24 cellular contexts compared by ENCODE assay signal in genomic region chr1:10857689-10858088, GRCh38.
DNase-seq lines count a peak whose midpoint lies in the region; ATAC-seq and TF ChIP-seq lines count a peak whose summit lies in the region.
"Had no signal": no experiment of that assay in that cellular context is flagged by ENCODE, and none has a peak within 500 bp of the region (broad histone marks: within the 10 kb centered on the region; RNA-seq: fewer than 3 reads in every experiment).

No MANE protein-coding gene starts in this region.

- no peaks in the 10 kb centered on the region for H3K79me2 ChIP-seq in osteoblast (ENCODE audit: insufficient read depth, low read length)

- H2AFZ ChIP-seq in osteoblast (ENCODE audit: low read length), result no peak overlapping the region

- H3K9me3 ChIP-seq in heart right ventricle (no peaks in the 10 kb centered on the region), right cardiac atrium (ENCODE audit: control insufficient read depth, low read length) (no peaks in the 10 kb centered on the region), osteoblast (ENCODE audit: low read depth, low read length) (no peaks in the 10 kb centered on the region), upper lobe of right lung (no peaks in the 10 kb centered on the region)
- H3K9me3 ChIP-seq: A549 had no signal

- H3K4me3 ChIP-seq in heart right ventricle, result no peak overlapping the region
- H3K4me3 ChIP-seq in right cardiac atrium (ENCODE audit: low read length), result no peak overlapping the region
- no peak overlapping the region for H3K4me3 ChIP-seq in osteoblast (ENCODE audit: insufficient read depth, low read length)
- no peak overlapping the region for H3K4me3 ChIP-seq in upper lobe of right lung
- H3K4me3 ChIP-seq: A549; BLaER1 treated with 17β-estradiol and CSF1 and Interleukin-3, amounts not matched to agents 10 nM and 100 nM; GM12878; HAP-1; SK-N-MC had no signal

- ATAC-seq in heart right ventricle (peak in 7 of 8 donors; percentile 18 to 83 (median 77)), right cardiac atrium (peak; percentile 43 to 76), upper lobe of right lung (no peak)
- ATAC-seq: A549, GM12878 had no signal

- H4K20me1 ChIP-seq in osteoblast (ENCODE audit: insufficient read depth, low read length), result no peaks in the 10 kb centered on the region
- H4K20me1 ChIP-seq: BLaER1 treated with 17β-estradiol and CSF1 and Interleukin-3, amounts not matched to agents 10 nM and 100 nM had no signal

- DNase-seq in heart right ventricle, result no peak
- DNase-seq in right cardiac atrium, result peak in 1 of 3 donors; percentile 45
- peak; percentile 60 for DNase-seq in osteoblast (ENCODE audit: insufficient read length, low spot score, missing footprints)
- peak; percentile 49 for DNase-seq in upper lobe of right lung
- no peak for DNase-seq in activated CD4-positive, alpha-beta T cell treated with anti-CD3 and anti-CD28 coated beads, Interleukin-2, amount 50 U/mL, for 4 hours
- DNase-seq in DMS53 (lab: John Stamatoyannopoulos, UW), result no peak
- no peak for DNase-seq in NCI-H2029 treated with DMSO at 0.1 percent for 48 hours (lab: John Stamatoyannopoulos, UW)
- DNase-seq: AML-193; CD4-positive, alpha-beta T cell; GOT3; HFFc6; KBM-7; MV-4-11; NCI-H1694; NCI-H2081; NCI-H2227 treated with DMSO at 0.1 percent for 48 hours; NCI-H526 treated with DMSO at 0.1 percent for 48 hours; SIG-M5 had no signal

- intact Hi-C loops in heart right ventricle (cut with DNase I) (no loop called here), right cardiac atrium (cut with DNase I) (no loop called here), upper lobe of right lung (cut with DNase I) (no loop called here)

- H3K27ac ChIP-seq in heart right ventricle (peak overlapping the region in 9 of 10 donors; percentile 3 to 86 (median 73)), right cardiac atrium (ENCODE audit: low read length) (peak overlapping the region; percentile 48), osteoblast (ENCODE audit: low read depth, low read length) (no peak overlapping the region), upper lobe of right lung (no peak overlapping the region)
- H3K27ac ChIP-seq: A549; BLaER1 treated with 17β-estradiol and CSF1 and Interleukin-3, amounts not matched to agents 10 nM and 100 nM; RWPE1; SK-N-MC had no signal

- H3K27me3 ChIP-seq in heart right ventricle, result peaks cover 0 to 13% (median 6%) of the 10 kb centered on the region in 7 donors
- no peaks in the 10 kb centered on the region for H3K27me3 ChIP-seq in right cardiac atrium (ENCODE audit: control insufficient read depth, insufficient read depth)
- H3K27me3 ChIP-seq in osteoblast (ENCODE audit: insufficient read depth, low read length), result peaks cover 35% of the 10 kb centered on the region
- H3K27me3 ChIP-seq in upper lobe of right lung, result no peaks in the 10 kb centered on the region

- no peak overlapping the region for H3K4me2 ChIP-seq in osteoblast (ENCODE audit: insufficient read depth, low read length)
- H3K4me2 ChIP-seq: A549; BLaER1 treated with 17β-estradiol and CSF1 and Interleukin-3, amounts not matched to agents 10 nM and 100 nM had no signal

- H3K36me3 ChIP-seq in heart right ventricle (no peaks in the 10 kb centered on the region), osteoblast (ENCODE audit: insufficient read depth, low read length) (no peaks in the 10 kb centered on the region), upper lobe of right lung (no peaks in the 10 kb centered on the region)
- H3K36me3 ChIP-seq: BLaER1 treated with 17β-estradiol and CSF1 and Interleukin-3, amounts not matched to agents 10 nM and 100 nM; HAP-1 had no signal

- TF ChIP-seq CTCF in heart right ventricle (IDR thresholded peaks at IDR 0.05) (no peak), osteoblast (IDR thresholded peaks at IDR 0.05; ENCODE audit: extremely low read depth, low read depth, low read length) (no peak), upper lobe of right lung (IDR thresholded peaks at IDR 0.05) (no peak)

- H3K4me1 ChIP-seq in heart right ventricle (peaks cover 0 to 45% (median 21%) of the 10 kb centered on the region in 9 donors), right cardiac atrium (ENCODE audit: control insufficient read depth, insufficient read depth, low read length) (no peaks in the 10 kb centered on the region), osteoblast (ENCODE audit: insufficient read depth, low read length) (no peaks in the 10 kb centered on the region), upper lobe of right lung (no peaks in the 10 kb centered on the region)
- H3K4me1 ChIP-seq: A549; BLaER1 treated with 17β-estradiol and CSF1 and Interleukin-3, amounts not matched to agents 10 nM and 100 nM; HAP-1 had no signal

- 30 to 47% methylated on average over 11 of the region's 11 CpGs for WGBS in heart right ventricle, 2 donors
- WGBS in right cardiac atrium, result 47% methylated on average over 11 of the region's 11 CpGs

Comparison
In these comparisons a context has a peak if more than half of its experiments do, and no peak if none do; other contexts are left out.
1. DNase-seq: peak in osteoblast (single experiment) and upper lobe of right lung (single experiment); none in heart right ventricle (0 of 2), activated CD4-positive, alpha-beta T cell treated with anti-CD3 and anti-CD28 coated beads, Interleukin-2, amount 50 U/mL, for 4 hours (0 of 2), DMS53 (single experiment) and NCI-H2029 treated with DMSO at 0.1 percent for 48 hours (single experiment).
2. H3K27ac ChIP-seq: peak in heart right ventricle (9 of 10) and right cardiac atrium (single experiment); none in osteoblast (single experiment) and upper lobe of right lung (single experiment).